ENCODE assay signal across 8 cellular contexts in genomic region chr19:42132851-42133528, GRCh38. TPM values are rescaled to one million over a fixed set of nuclear protein-coding genes. Genes with fewer than 3 reads are reported as not detected.
DNase-seq lines count a peak whose midpoint lies in the region; ATAC-seq, FAIRE-seq and TF ChIP-seq lines count a peak whose summit lies in the region.

No MANE protein-coding gene starts in this region.

- TF ChIP-seq POLR2A in GM12891 (IDR thresholded peaks at IDR 0.05; ENCODE audit: low read depth, low read length) = no peak

- H3K4me1 ChIP-seq in NT2/D1 (ENCODE audit: insufficient read depth, insufficient read length) = peaks cover 2% of the 10 kb centered on the region

- H3K9me3 ChIP-seq in NT2/D1 (ENCODE audit: insufficient read depth, low read length) = no peaks in the 10 kb centered on the region

- no peak overlapping the region for H3K4me3 ChIP-seq in NT2/D1 (ENCODE audit: insufficient read length, low read depth)

- ATAC-seq in esophagus mucosa = peak; percentile 65

- FAIRE-seq in GM12891 (lab: Jason Lieb, UNC) (peak; percentile 97), GM19239 (lab: Jason Lieb, UNC) (no peak)

- no peaks in the 10 kb centered on the region for H3K36me3 ChIP-seq in NT2/D1 (ENCODE audit: insufficient read depth, insufficient read length, low read length)

- DNase-seq in GM12891 (ENCODE audit: insufficient read length, low spot score) = peak; percentile 84
- peak; percentile 91 for DNase-seq in HT-29 (ENCODE audit: low spot score)
- no peak for DNase-seq in NT2/D1 (ENCODE audit: low read depth, low spot score)
- DNase-seq in activated T-cell treated with anti-CD3 and anti-CD28 coated beads for 1 hour (ENCODE audit: low read depth) = peak; percentile 84
- DNase-seq in myocyte (ENCODE audit: low read depth) = peak; percentile 47
- DNase-seq in stimulated activated CD8-positive, alpha-beta memory T cell treated with anti-CD3 and anti-CD28 coated beads, Interleukin-7, amount 100 ng/mL, for 4 hours (ENCODE audit: low read depth in 2 of 2) = peak; percentile 54 to 74
- no peak for DNase-seq in GM19239 (ENCODE audit: insufficient read length, low spot score)

- H3K27me3 ChIP-seq in NT2/D1 (ENCODE audit: insufficient read depth, insufficient read length) = peaks cover 53% of the 10 kb centered on the region

- peak overlapping the region; percentile 51 for H3K9ac ChIP-seq in NT2/D1 (ENCODE audit: insufficient read length, low read depth)

TF ChIP-seq in GM12891, 5 proteins besides CTCF, POLR2A, EP300 and RAD21:
- TF ChIP-seq PAX5 (IDR thresholded peaks at IDR 0.05; ENCODE audit: insufficient read depth, low read length, severe bottlenecking) (no peak), TAF1 (IDR thresholded peaks at IDR 0.05; ENCODE audit: low read depth, low read length) (no peak), SPI1 (IDR thresholded peaks at IDR 0.05; ENCODE audit: low read depth, low read length) (no peak), POLR2AphosphoS5 (IDR thresholded peaks at IDR 0.05; ENCODE audit: low read depth, low read length) (no peak), POU2F2 (IDR thresholded peaks at IDR 0.05; ENCODE audit: low read depth, low read length) (no peak)

RNA-seq across cellular contexts. Expression of gene POU2F2, which starts 0.7 kb away (rescaled TPM):
- 33.8 TPM for polyA plus RNA-seq in GM12891 (2012; ENCODE audit: low read depth, missing spikeins)
- total RNA-seq in HT-29 (2014; rRNA removed; shearing (Covaris generic)) = 0.03 and 0.44 TPM in 2 replicates
- total RNA-seq in esophagus mucosa = 1.00 TPM
- 0.03 TPM in 1 of 2 replicates, not detected in the other for total RNA-seq in myocyte
- polyA plus RNA-seq in myocyte (2012) = 0.18 TPM

RNA-seq across cellular contexts. Expression of gene ZNF574, which starts 57.0 kb away (rescaled TPM):
- polyA plus RNA-seq in GM12891 (2012; ENCODE audit: low read depth, missing spikeins) = 6.1 TPM
- 44.5 and 48.5 TPM in 2 replicates for total RNA-seq in HT-29 (2014; rRNA removed; shearing (Covaris generic))
- total RNA-seq in esophagus mucosa (9.7 TPM), myocyte (18.6 and 20.1 TPM in 2 replicates)
- polyA plus RNA-seq in myocyte (2012) = 10.7 TPM

Comparison
In these comparisons a context has a peak if more than half of its experiments do, and no peak if none do; other contexts are left out.
1. DNase-seq: peak in GM12891 (single experiment), HT-29 (single experiment), activated T-cell treated with anti-CD3 and anti-CD28 coated beads for 1 hour (single experiment), myocyte (single experiment) and stimulated activated CD8-positive, alpha-beta memory T cell treated with anti-CD3 and anti-CD28 coated beads, Interleukin-7, amount 100 ng/mL, for 4 hours (2 of 2); none in NT2/D1 (single experiment) and GM19239 (single experiment).